9 cellular contexts compared by ENCODE assay signal in the genomic region with DNA sequence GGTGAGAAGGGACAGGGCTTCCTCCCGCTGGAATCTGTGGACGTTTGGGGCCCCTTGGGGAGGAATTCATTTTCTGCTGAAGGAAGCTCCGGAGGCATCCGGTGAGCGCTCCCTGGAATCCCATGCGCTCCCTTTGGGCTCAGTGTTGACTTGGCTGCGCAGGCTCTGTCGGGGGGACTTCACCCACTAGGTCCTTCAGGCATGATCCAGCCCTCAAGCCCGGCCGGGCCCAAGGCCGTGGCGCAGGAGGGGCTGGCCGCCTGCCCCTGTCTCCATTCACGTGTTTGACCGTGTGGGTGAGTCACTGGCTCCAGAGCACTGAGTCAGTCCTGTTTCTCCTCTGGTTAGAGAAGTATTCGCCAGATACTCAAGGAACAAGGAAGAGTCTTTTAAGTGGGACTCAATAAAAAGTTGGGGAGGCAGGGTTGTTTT. TPM values are rescaled to one million over a fixed set of nuclear protein-coding genes. Genes with fewer than 3 reads are reported as not detected.
DNase-seq lines count a peak whose midpoint lies in the region; ATAC-seq lines count a peak whose summit lies in the region.
"Had no signal": no experiment of that assay in that cellular context is flagged by ENCODE, and none has a peak within 500 bp of the region (broad histone marks: within the 10 kb centered on the region; RNA-seq: fewer than 3 reads in every experiment).

No MANE protein-coding gene starts in this region.

- H3K36me3 Mint-ChIP-seq in CD8-positive, alpha-beta memory T cell: no peaks in the 10 kb centered on the region
- no peaks in the 10 kb centered on the region for H3K36me3 Mint-ChIP-seq in dendritic cell treated with granulocyte-macrophage colony-stimulating factor and Interleukin-4, amounts not matched to agents 40 ng/mL and 50 ng/mL, for 4 days (ENCODE audit: low read depth)
- H3K36me3 Mint-ChIP-seq in stimulated activated effector memory CD8-positive, alpha-beta T cell treated with anti-CD3 and anti-CD28 coated beads, Interleukin-12 subunit alpha, Interleukin-12 subunit beta, amount 100 ng/mL, for 72 hours: no peaks in the 10 kb centered on the region

- ATAC-seq in left colon (peak; percentile 48), HG03196 (IDR thresholded peaks at IDR 0.05; ENCODE audit: unreplicated experiment) (no peak), GM18870 (IDR thresholded peaks at IDR 0.05; ENCODE audit: unreplicated experiment) (no peak), GM21381 (IDR thresholded peaks at IDR 0.05; ENCODE audit: unreplicated experiment) (no peak)
- peak; percentile 46 for ATAC-seq in stimulated activated effector memory CD8-positive, alpha-beta T cell treated with anti-CD3 and anti-CD28 coated beads, Interleukin-12 subunit alpha, Interleukin-12 subunit beta, amount 100 ng/mL, for 72 hours

- H3K27me3 ChIP-seq in CD8-positive, alpha-beta memory T cell (ENCODE audit: insufficient read depth, low read length, poor library complexity, severe bottlenecking): peaks cover 17% of the 10 kb centered on the region

- peaks cover 16 to 21% of the 10 kb centered on the region in 2 donors for H3K27me3 Mint-ChIP-seq in CD8-positive, alpha-beta memory T cell
- peaks cover 89% of the 10 kb centered on the region for H3K27me3 Mint-ChIP-seq in dendritic cell treated with granulocyte-macrophage colony-stimulating factor and Interleukin-4, amounts not matched to agents 40 ng/mL and 50 ng/mL, for 4 days

- CTCF ChIA-PET in CD8-positive, alpha-beta memory T cell (lab: Charles Lee): no interaction called here

- peak in 1 of 5 donors; percentile 30 for DNase-seq in CD8-positive, alpha-beta memory T cell
- DNase-seq in NCI-H460 (ENCODE audit: extremely low read depth, low read depth) (peak; percentile 58), left colon (peak; percentile 58 to 83)
- DNase-seq in stimulated activated effector memory CD8-positive, alpha-beta T cell treated with anti-CD3 and anti-CD28 coated beads, Interleukin-12 subunit alpha, Interleukin-12 subunit beta, amount 100 ng/mL, for 72 hours (ENCODE audit: low spot score in 2 of 2): no peak

- H3K4me1 Mint-ChIP-seq in CD8-positive, alpha-beta memory T cell: peaks cover 12 to 16% (median 13%) of the 10 kb centered on the region in 3 donors
- H3K4me1 Mint-ChIP-seq in dendritic cell treated with granulocyte-macrophage colony-stimulating factor and Interleukin-4, amounts not matched to agents 40 ng/mL and 50 ng/mL, for 4 days (ENCODE audit: low read depth): peaks cover 29% of the 10 kb centered on the region
- H3K4me1 Mint-ChIP-seq in stimulated activated effector memory CD8-positive, alpha-beta T cell treated with anti-CD3 and anti-CD28 coated beads, Interleukin-12 subunit alpha, Interleukin-12 subunit beta, amount 100 ng/mL, for 72 hours: peaks cover 31% of the 10 kb centered on the region

- H3K4me1 ChIP-seq in CD8-positive, alpha-beta memory T cell (ENCODE audit: insufficient read depth, low read length): peaks cover 13% of the 10 kb centered on the region

- H3K9me3 Mint-ChIP-seq in CD8-positive, alpha-beta memory T cell: peaks cover 0 to 2% (median 0%) of the 10 kb centered on the region in 5 donors
- no peaks in the 10 kb centered on the region for H3K9me3 Mint-ChIP-seq in dendritic cell treated with granulocyte-macrophage colony-stimulating factor and Interleukin-4, amounts not matched to agents 40 ng/mL and 50 ng/mL, for 4 days
- H3K9me3 Mint-ChIP-seq in stimulated activated effector memory CD8-positive, alpha-beta T cell treated with anti-CD3 and anti-CD28 coated beads, Interleukin-12 subunit alpha, Interleukin-12 subunit beta, amount 100 ng/mL, for 72 hours: no peaks in the 10 kb centered on the region

- intact Hi-C loops in dendritic cell treated with granulocyte-macrophage colony-stimulating factor and Interleukin-4, amounts not matched to agents 40 ng/mL and 50 ng/mL, for 4 days (cut with micrococcal nuclease): loop anchor here (5.0 kb wide), 1 partner anchor 127 kb away; the partner anchor contains the start of gene PPFIA1
- intact Hi-C loops in left colon (cut with DNase I, micrococcal nuclease): no loop called here

- H3K4me3 ChIP-seq in CD8-positive, alpha-beta memory T cell (ENCODE audit: low read length): no peak overlapping the region

- POLR2A ChIA-PET in CD8-positive, alpha-beta memory T cell (lab: Charles Lee): no interaction called here

- H3K27ac Mint-ChIP-seq in CD8-positive, alpha-beta memory T cell: no peak overlapping the region
- H3K27ac Mint-ChIP-seq in dendritic cell treated with granulocyte-macrophage colony-stimulating factor and Interleukin-4, amounts not matched to agents 40 ng/mL and 50 ng/mL, for 4 days: peak overlapping the region; percentile 34
- peak overlapping the region; percentile 56 for H3K27ac Mint-ChIP-seq in stimulated activated effector memory CD8-positive, alpha-beta T cell treated with anti-CD3 and anti-CD28 coated beads, Interleukin-12 subunit alpha, Interleukin-12 subunit beta, amount 100 ng/mL, for 72 hours

- peak overlapping the region; percentile 31 for H3K27ac ChIP-seq in CD8-positive, alpha-beta memory T cell (ENCODE audit: low read depth, low read length)
- H3K27ac ChIP-seq: KMS-11 had no signal

- H3K4me3 Mint-ChIP-seq in CD8-positive, alpha-beta memory T cell: peak overlapping the region in 4 of 7 donors; percentile 32 to 55 (median 35)
- H3K4me3 Mint-ChIP-seq in dendritic cell treated with granulocyte-macrophage colony-stimulating factor and Interleukin-4, amounts not matched to agents 40 ng/mL and 50 ng/mL, for 4 days: peak overlapping the region; percentile 34
- H3K4me3 Mint-ChIP-seq in stimulated activated effector memory CD8-positive, alpha-beta T cell treated with anti-CD3 and anti-CD28 coated beads, Interleukin-12 subunit alpha, Interleukin-12 subunit beta, amount 100 ng/mL, for 72 hours: peak overlapping the region; percentile 74

- H3K36me3 ChIP-seq in CD8-positive, alpha-beta memory T cell (ENCODE audit: insufficient read depth, low read length): no peaks in the 10 kb centered on the region

- H3K9me3 ChIP-seq in CD8-positive, alpha-beta memory T cell (ENCODE audit: low read length): no peaks in the 10 kb centered on the region

RNA-seq across cellular contexts. Expression of gene CTTN, which starts 1.4 kb away (rescaled TPM):
- 10 to 100 TPM; 17.0 to 19.3 TPM for total RNA-seq in CD8-positive, alpha-beta memory T cell
- not detected for polyA plus RNA-seq in CD8-positive, alpha-beta memory T cell
- total RNA-seq in NCI-H460 (2014; rRNA removed; shearing (Covaris generic)): 61.7 and 67.7 TPM in 2 replicates
- 266 and 344 TPM in 2 replicates for polyA plus RNA-seq in NCI-H460 (2014; cell fraction: nucleus; rRNA removed)
- 100 to 1,000 TPM; 279 to 312 TPM for total RNA-seq in left colon

Comparison
In these comparisons a context has a peak if more than half of its experiments do, and no peak if none do; other contexts are left out.
1. DNase-seq: peak in NCI-H460 (single experiment) and left colon (2 of 2); none in stimulated activated effector memory CD8-positive, alpha-beta T cell treated with anti-CD3 and anti-CD28 coated beads, Interleukin-12 subunit alpha, Interleukin-12 subunit beta, amount 100 ng/mL, for 72 hours (0 of 2).
2. H3K27ac Mint-ChIP-seq: peak in dendritic cell treated with granulocyte-macrophage colony-stimulating factor and Interleukin-4, amounts not matched to agents 40 ng/mL and 50 ng/mL, for 4 days (single experiment) and stimulated activated effector memory CD8-positive, alpha-beta T cell treated with anti-CD3 and anti-CD28 coated beads, Interleukin-12 subunit alpha, Interleukin-12 subunit beta, amount 100 ng/mL, for 72 hours (single experiment); none in CD8-positive, alpha-beta memory T cell (0 of 8).
3. ATAC-seq: peak in left colon (single experiment) and stimulated activated effector memory CD8-positive, alpha-beta T cell treated with anti-CD3 and anti-CD28 coated beads, Interleukin-12 subunit alpha, Interleukin-12 subunit beta, amount 100 ng/mL, for 72 hours (single experiment); none in HG03196 (single experiment), GM18870 (single experiment) and GM21381 (single experiment).
4. Peak in every context shown above with its lines, with median percentiles within 50 percentile points of each other: H3K4me3 Mint-ChIP-seq.